20 cellular contexts compared by ENCODE assay signal in genomic region chr13:111484129-111484925, GRCh38.
A peak's percentile ranks its signal among the peaks of the same experiment; 100 is the strongest.
DNase-seq lines count a peak whose midpoint lies in the region; ATAC-seq and TF ChIP-seq lines count a peak whose summit lies in the region.
"Had no signal": no experiment of that assay in that cellular context is flagged by ENCODE, and none has a peak within 500 bp of the region (broad histone marks: within the 10 kb centered on the region; RNA-seq: fewer than 3 reads in every experiment).

No MANE protein-coding gene starts in this region.

- H2BK120ac ChIP-seq in neuronal stem cell (ENCODE audit: low read depth, low read length): peak overlapping the region; percentile 85

- no peak overlapping the region for H2AK5ac ChIP-seq in neuronal stem cell (ENCODE audit: low read depth, low read length)

- H3K27me3 ChIP-seq in WERI-Rb-1 (ENCODE audit: insufficient read depth, low read depth, severe bottlenecking): peaks cover 100% of the 10 kb centered on the region
- H3K27me3 ChIP-seq in neuronal stem cell (ENCODE audit: control insufficient read depth in 3 of 3, insufficient read depth in 3 of 3, low read depth in 1 of 3, low read length in 3 of 3): no peaks in the 10 kb centered on the region
- H3K27me3 ChIP-seq: neutrophil had no signal

- no peak overlapping the region for H2BK5ac ChIP-seq in neuronal stem cell (ENCODE audit: low read length)

- no peak overlapping the region for H3K4me2 ChIP-seq in neuronal stem cell (ENCODE audit: insufficient read depth, low read length, poor library complexity, severe bottlenecking)

- H3K27ac ChIP-seq in WERI-Rb-1 (no peak overlapping the region), neuronal stem cell (replicated peaks; ENCODE audit: low read length) (no peak overlapping the region)
- H3K27ac ChIP-seq: C4-2B, coronary artery, heart left ventricle, neutrophil, RWPE1 had no signal

- H3K23ac ChIP-seq in neuronal stem cell (ENCODE audit: low read depth, low read length, poor library complexity): peak overlapping the region; percentile 17

- no peaks in the 10 kb centered on the region for H3K79me1 ChIP-seq in neuronal stem cell (ENCODE audit: low read depth, low read length)

- H3K14ac ChIP-seq in neuronal stem cell (ENCODE audit: low read length): peak overlapping the region; percentile 95

- H2BK15ac ChIP-seq in neuronal stem cell (ENCODE audit: low read length): no peak overlapping the region

- H3K36me3 ChIP-seq in WERI-Rb-1: no peaks in the 10 kb centered on the region
- no peaks in the 10 kb centered on the region for H3K36me3 ChIP-seq in neuronal stem cell (replicated peaks in 1 of 2; ENCODE audit: control insufficient read depth in 2 of 2, insufficient read depth in 2 of 2, low read length in 2 of 2)
- H3K36me3 ChIP-seq: heart left ventricle, neutrophil had no signal

- H3K4me1 Mint-ChIP-seq in activated CD4-positive, alpha-beta T cell treated with anti-CD3 and anti-CD28 coated beads, Interleukin-2, amount 10 ng/mL, durations not matched to agents 24 days and 14 days: no peaks in the 10 kb centered on the region

- H3K4me3 ChIP-seq in WERI-Rb-1 (ENCODE audit: low read depth, low read length) (no peak overlapping the region), neuronal stem cell (ENCODE audit: low read length in 2 of 2) (no peak overlapping the region)
- H3K4me3 ChIP-seq: coronary artery, heart left ventricle had no signal

- peaks cover 0 to 5% of the 10 kb centered on the region in 2 donors for H3K4me1 ChIP-seq in neuronal stem cell (ENCODE audit: control insufficient read depth in 2 of 2, insufficient read depth in 1 of 2, low read depth in 1 of 2, low read length in 2 of 2)
- H3K4me1 ChIP-seq: heart left ventricle had no signal

- no peaks in the 10 kb centered on the region for H3K27me3 Mint-ChIP-seq in activated CD4-positive, alpha-beta T cell treated with anti-CD3 and anti-CD28 coated beads, Interleukin-2, amount 10 ng/mL, durations not matched to agents 24 days and 14 days

- no peak overlapping the region for H4K8ac ChIP-seq in neuronal stem cell (ENCODE audit: low read depth, low read length)

- intact Hi-C loops in left ventricle myocardium superior (cut with micrococcal nuclease): no loop called here
- intact Hi-C loops in activated CD4-positive, alpha-beta T cell treated with anti-CD3 and anti-CD28 coated beads, Interleukin-2, amount 10 ng/mL, durations not matched to agents 24 days and 14 days (cut with micrococcal nuclease): no loop called here

- no peak for ATAC-seq in left ventricle myocardium superior
- ATAC-seq: heart left ventricle had no signal

- H3K27ac Mint-ChIP-seq in activated CD4-positive, alpha-beta T cell treated with anti-CD3 and anti-CD28 coated beads, Interleukin-2, amount 10 ng/mL, durations not matched to agents 24 days and 14 days: no peak overlapping the region
- H3K27ac Mint-ChIP-seq: activated T-helper 2 cell treated with anti-CD3 and anti-CD28 coated beads, Interferon-gamma antibody, Interleukin-2, Interleukin-4, amounts not matched to agents 10 μg/mL and 5 μg/mL and 100 μg/mL, durations not matched to agents 14 hours and 24 hours and 36 hours had no signal

- H3K18ac ChIP-seq in neuronal stem cell (ENCODE audit: low read length): peak overlapping the region; percentile 6

- DNase-seq in DMS153 (lab: John Stamatoyannopoulos, UW) (peak; percentile 77), NCI-H2029 (lab: John Stamatoyannopoulos, UW) (peak; percentile 59), WERI-Rb-1 (peak; percentile 4), neuronal stem cell (ENCODE audit: low spot score) (no peak), left ventricle myocardium superior (no peak), NCI-H2107 (lab: John Stamatoyannopoulos, UW) (no peak), NCI-H524 treated with DMSO at 0.1 percent for 48 hours (lab: John Stamatoyannopoulos, UW) (no peak)
- no peak for DNase-seq in activated CD4-positive, alpha-beta T cell treated with anti-CD3 and anti-CD28 coated beads, Interleukin-2, amount 10 ng/mL, durations not matched to agents 24 days and 14 days
- DNase-seq: activated CD4-positive, alpha-beta T cell treated with anti-CD3 and anti-CD28 coated beads for 1 hour; heart left ventricle; IMR-90; NCI-H1436 treated with DMSO at 0.1 percent for 48 hours; NCI-H446 treated with DMSO at 0.1 percent for 48 hours; stimulated activated CD8-positive, alpha-beta memory T cell treated with anti-CD3 and anti-CD28 coated beads, Interleukin-4, amount 100 ng/mL, for 48 hours had no signal

- H3K4me3 Mint-ChIP-seq in activated CD4-positive, alpha-beta T cell treated with anti-CD3 and anti-CD28 coated beads, Interleukin-2, amount 10 ng/mL, durations not matched to agents 24 days and 14 days: no peak overlapping the region
- H3K4me3 Mint-ChIP-seq: brain had no signal

- no peak overlapping the region for H2AFZ ChIP-seq in neuronal stem cell (ENCODE audit: low read length)

- no peak overlapping the region for H3K4ac ChIP-seq in neuronal stem cell (ENCODE audit: low read length)

- WGBS in neuronal stem cell (ENCODE audit: extremely low coverage in 2 of 2, insufficient read length in 2 of 2, insufficient replicate concordance in 1 of 2), 2 donors: no CpG with 5 or more reads among the region's 22 CpGs

- H3K9me3 Mint-ChIP-seq in activated CD4-positive, alpha-beta T cell treated with anti-CD3 and anti-CD28 coated beads, Interleukin-2, amount 10 ng/mL, durations not matched to agents 24 days and 14 days: no peaks in the 10 kb centered on the region
- H3K9me3 Mint-ChIP-seq: activated T-helper 2 cell treated with anti-CD3 and anti-CD28 coated beads, Interferon-gamma antibody, Interleukin-2, Interleukin-4, amounts not matched to agents 10 μg/mL and 5 μg/mL and 100 μg/mL, durations not matched to agents 14 hours and 24 hours and 36 hours had no signal

- peak overlapping the region; percentile 63 for H3K9ac ChIP-seq in neuronal stem cell (ENCODE audit: low read depth, low read length, poor library complexity)

- no peak overlapping the region for H2BK12ac ChIP-seq in neuronal stem cell (ENCODE audit: low read length)

- H3K36me3 Mint-ChIP-seq in activated CD4-positive, alpha-beta T cell treated with anti-CD3 and anti-CD28 coated beads, Interleukin-2, amount 10 ng/mL, durations not matched to agents 24 days and 14 days (ENCODE audit: low read depth): no peaks in the 10 kb centered on the region

- no peak for TF ChIP-seq CTCF in WERI-Rb-1 (IDR thresholded peaks at IDR 0.05; ENCODE audit: low read depth, low read length)

- no peak overlapping the region for H4K91ac ChIP-seq in neuronal stem cell (ENCODE audit: low read depth, low read length, poor library complexity)

- H3K9me3 ChIP-seq in WERI-Rb-1 (ENCODE audit: severe bottlenecking) (peaks cover 35% of the 10 kb centered on the region), neuronal stem cell (replicated peaks in 1 of 2; ENCODE audit: control insufficient read depth in 2 of 2, insufficient read depth in 1 of 2, low read depth in 1 of 2, low read length in 2 of 2) (peaks cover 17 to 18% of the 10 kb centered on the region in 2 donors)
- H3K9me3 ChIP-seq: neutrophil had no signal

Comparison
In these comparisons a context has a peak if more than half of its experiments do, and no peak if none do; other contexts are left out.
1. DNase-seq: peak in DMS153 (single experiment), NCI-H2029 (single experiment) and WERI-Rb-1 (single experiment); none in neuronal stem cell (single experiment), left ventricle myocardium superior (single experiment), NCI-H2107 (single experiment), activated CD4-positive, alpha-beta T cell treated with anti-CD3 and anti-CD28 coated beads, Interleukin-2, amount 10 ng/mL, durations not matched to agents 24 days and 14 days (single experiment) and NCI-H524 treated with DMSO at 0.1 percent for 48 hours (single experiment).